In the genomic region with DNA sequence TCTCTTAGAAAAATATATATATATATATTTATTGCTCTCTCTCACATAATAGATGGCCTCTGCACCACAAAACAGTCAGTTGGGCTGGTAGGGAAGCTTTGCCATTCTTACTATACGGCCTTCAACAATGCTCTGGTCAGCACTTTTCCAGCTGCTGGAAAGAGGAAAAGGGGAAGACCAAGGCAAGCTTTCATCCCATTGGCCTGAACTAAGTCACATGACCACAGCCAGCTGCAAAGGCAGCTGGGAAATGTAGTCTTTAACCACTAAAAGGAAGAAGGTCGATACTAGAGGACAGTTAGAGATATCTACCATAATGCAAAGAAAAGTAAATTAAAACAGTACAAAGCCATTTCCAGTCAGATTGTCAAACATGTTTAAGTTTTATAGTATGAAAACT, we compare ENCODE assay signal across 8 cellular contexts. TPM values are rescaled to one million over a fixed set of nuclear protein-coding genes. Genes with fewer than 3 reads are reported as not detected.
DNase-seq lines count a peak whose midpoint lies in the region; ATAC-seq, FAIRE-seq and TF ChIP-seq lines count a peak whose summit lies in the region.

No MANE protein-coding gene starts in this region.

- ATAC-seq in activated CD8-positive, alpha-beta T cell treated with anti-CD3 and anti-CD28 coated beads for 36 hours = peak; percentile 58
- no peak for ATAC-seq in activated CD8-positive, alpha-beta T cell treated with anti-CD3 and anti-CD28 coated beads, Interleukin-2, amount 10 ng/mL, durations not matched to agents 7 days and 5 days
- peak; percentile 40 for ATAC-seq in naive thymus-derived CD4-positive, alpha-beta T cell

- peak; percentile 9 for DNase-seq in activated CD8-positive, alpha-beta T cell treated with anti-CD3 and anti-CD28 coated beads for 36 hours
- DNase-seq in activated CD8-positive, alpha-beta T cell treated with anti-CD3 and anti-CD28 coated beads, Interleukin-2, amount 10 ng/mL, durations not matched to agents 7 days and 5 days = no peak
- DNase-seq in NOMO-1 (lab: John Stamatoyannopoulos, UW; ENCODE audit: unreplicated experiment in 2 of 2) (peak; percentile 51 to 61), H1 (ENCODE audit: low read depth in 1 of 2, low spot score in 2 of 2) (no peak)
- no peak for DNase-seq in naive thymus-derived CD4-positive, alpha-beta T cell
- no peak for DNase-seq in activated T-helper 2 cell treated with anti-CD3 and anti-CD28 coated beads, Interferon-gamma antibody, Interleukin-2, Interleukin-4, amounts not matched to agents 10 μg/mL and 5 μg/mL and 100 μg/mL, durations not matched to agents 14 hours and 24 hours and 36 hours (ENCODE audit: low spot score)
- DNase-seq in activated naive CD8-positive, alpha-beta T cell treated with anti-CD3 and anti-CD28 coated beads for 36 hours = no peak
- no peak for DNase-seq in CD8-positive, alpha-beta memory T cell

- H4K5ac ChIP-seq in H1 (ENCODE audit: insufficient read length, low read depth, low read length) = no peak overlapping the region

- no peak overlapping the region for H3K27ac ChIP-seq in H1 (ENCODE audit: low read depth, low read length)
- no peak overlapping the region for H3K27ac ChIP-seq in naive thymus-derived CD4-positive, alpha-beta T cell (ENCODE audit: low read depth, low read length)
- H3K27ac ChIP-seq in CD8-positive, alpha-beta memory T cell (ENCODE audit: low read depth, low read length) = no peak overlapping the region

- no peak overlapping the region for H3K14ac ChIP-seq in H1 (ENCODE audit: insufficient read length)

- H3K23me2 ChIP-seq in H1 (ENCODE audit: low read depth, low read length) = no peaks in the 10 kb centered on the region

- H2BK15ac ChIP-seq in H1 (ENCODE audit: low read length) = no peak overlapping the region

- H3K4ac ChIP-seq in H1 (replicated peaks; ENCODE audit: insufficient read length, low read depth, low read length) = no peak overlapping the region

- H3K79me2 ChIP-seq in H1 (ENCODE audit: control insufficient read depth in 1 of 2, insufficient read depth in 2 of 2, low read length in 2 of 2) = no peaks in the 10 kb centered on the region

- H3K56ac ChIP-seq in H1 (replicated peaks; ENCODE audit: insufficient read length, low read depth, low read length) = no peak overlapping the region

- H3K4me2 ChIP-seq in H1 (ENCODE audit: insufficient read depth in 1 of 2, low read depth in 2 of 2, low read length in 2 of 2) = no peak overlapping the region

- no peaks in the 10 kb centered on the region for H3K4me1 ChIP-seq in H1 (replicated peaks in 1 of 4; ENCODE audit: control insufficient read depth in 3 of 4, insufficient read depth in 4 of 4, low read length in 3 of 4)
- H3K4me1 ChIP-seq in naive thymus-derived CD4-positive, alpha-beta T cell (ENCODE audit: control insufficient read depth in 2 of 2, insufficient read depth in 2 of 2, low read length in 2 of 2) = no peaks in the 10 kb centered on the region
- H3K4me1 ChIP-seq in CD8-positive, alpha-beta memory T cell (ENCODE audit: insufficient read depth, low read length) = no peaks in the 10 kb centered on the region

- H4K91ac ChIP-seq in H1 (replicated peaks; ENCODE audit: insufficient read length, low read length) = no peak overlapping the region

- H3K9me3 ChIP-seq in H1 (ENCODE audit: insufficient read depth in 2 of 2, low read depth in 1 of 2, low read length in 1 of 2) = 0 out of 4 replicates have a peak, but pooled peaks cover 0 to 3% of the 10 kb centered on the region in 2 experiments
- H3K9me3 ChIP-seq in naive thymus-derived CD4-positive, alpha-beta T cell (ENCODE audit: control insufficient read depth in 2 of 3, low read length in 3 of 3) = no peaks in the 10 kb centered on the region
- no peaks in the 10 kb centered on the region for H3K9me3 ChIP-seq in CD8-positive, alpha-beta memory T cell (ENCODE audit: low read length)

- no peaks in the 10 kb centered on the region for H3K36me3 Mint-ChIP-seq in activated CD8-positive, alpha-beta T cell treated with anti-CD3 and anti-CD28 coated beads for 36 hours (ENCODE audit: low read depth)
- H3K36me3 Mint-ChIP-seq in activated CD8-positive, alpha-beta T cell treated with anti-CD3 and anti-CD28 coated beads, Interleukin-2, amount 10 ng/mL, durations not matched to agents 7 days and 5 days (ENCODE audit: low read depth) = no peaks in the 10 kb centered on the region
- no peaks in the 10 kb centered on the region for H3K36me3 Mint-ChIP-seq in naive thymus-derived CD4-positive, alpha-beta T cell
- H3K36me3 Mint-ChIP-seq in activated T-helper 2 cell treated with anti-CD3 and anti-CD28 coated beads, Interferon-gamma antibody, Interleukin-2, Interleukin-4, amounts not matched to agents 10 μg/mL and 5 μg/mL and 100 μg/mL, durations not matched to agents 14 hours and 24 hours and 36 hours (ENCODE audit: low read depth) = no peaks in the 10 kb centered on the region
- H3K36me3 Mint-ChIP-seq in activated naive CD8-positive, alpha-beta T cell treated with anti-CD3 and anti-CD28 coated beads for 36 hours = no peaks in the 10 kb centered on the region
- H3K36me3 Mint-ChIP-seq in CD8-positive, alpha-beta memory T cell = no peaks in the 10 kb centered on the region

- no peak overlapping the region for H3K9ac ChIP-seq in H1 (replicated peaks in 1 of 4; ENCODE audit: extremely low read depth in 1 of 4, low read depth in 3 of 4, low read length in 3 of 4)

- no peak for TF ChIP-seq POLR2A in H1 (IDR thresholded peaks at IDR 0.05; ENCODE audit: control extremely low read depth in 1 of 2, low read depth in 2 of 2, low read length in 2 of 2)

- no peak overlapping the region for H3K18ac ChIP-seq in H1 (ENCODE audit: extremely low read depth, low read length)

- H3K79me1 ChIP-seq in H1 (ENCODE audit: low read depth, low read length) = no peaks in the 10 kb centered on the region

- no peaks in the 10 kb centered on the region for H3K4me1 Mint-ChIP-seq in activated CD8-positive, alpha-beta T cell treated with anti-CD3 and anti-CD28 coated beads for 36 hours (ENCODE audit: low read depth)
- H3K4me1 Mint-ChIP-seq in activated CD8-positive, alpha-beta T cell treated with anti-CD3 and anti-CD28 coated beads, Interleukin-2, amount 10 ng/mL, durations not matched to agents 7 days and 5 days (ENCODE audit: low read depth) = no peaks in the 10 kb centered on the region
- no peaks in the 10 kb centered on the region for H3K4me1 Mint-ChIP-seq in naive thymus-derived CD4-positive, alpha-beta T cell
- no peaks in the 10 kb centered on the region for H3K4me1 Mint-ChIP-seq in activated T-helper 2 cell treated with anti-CD3 and anti-CD28 coated beads, Interferon-gamma antibody, Interleukin-2, Interleukin-4, amounts not matched to agents 10 μg/mL and 5 μg/mL and 100 μg/mL, durations not matched to agents 14 hours and 24 hours and 36 hours (ENCODE audit: low read depth)
- no peaks in the 10 kb centered on the region for H3K4me1 Mint-ChIP-seq in activated naive CD8-positive, alpha-beta T cell treated with anti-CD3 and anti-CD28 coated beads for 36 hours
- peaks cover 0 to 3% (median 3%) of the 10 kb centered on the region in 3 donors for H3K4me1 Mint-ChIP-seq in CD8-positive, alpha-beta memory T cell

- H3K4me3 Mint-ChIP-seq in activated CD8-positive, alpha-beta T cell treated with anti-CD3 and anti-CD28 coated beads for 36 hours = no peak overlapping the region
- H3K4me3 Mint-ChIP-seq in activated CD8-positive, alpha-beta T cell treated with anti-CD3 and anti-CD28 coated beads, Interleukin-2, amount 10 ng/mL, durations not matched to agents 7 days and 5 days = no peak overlapping the region
- H3K4me3 Mint-ChIP-seq in naive thymus-derived CD4-positive, alpha-beta T cell = no peak overlapping the region
- H3K4me3 Mint-ChIP-seq in activated T-helper 2 cell treated with anti-CD3 and anti-CD28 coated beads, Interferon-gamma antibody, Interleukin-2, Interleukin-4, amounts not matched to agents 10 μg/mL and 5 μg/mL and 100 μg/mL, durations not matched to agents 14 hours and 24 hours and 36 hours (ENCODE audit: low read depth) = no peak overlapping the region
- H3K4me3 Mint-ChIP-seq in activated naive CD8-positive, alpha-beta T cell treated with anti-CD3 and anti-CD28 coated beads for 36 hours = no peak overlapping the region
- no peak overlapping the region for H3K4me3 Mint-ChIP-seq in CD8-positive, alpha-beta memory T cell

- no peak overlapping the region for H2AK5ac ChIP-seq in H1 (ENCODE audit: low read depth, low read length)

- POLR2A ChIA-PET in activated CD8-positive, alpha-beta T cell treated with anti-CD3 and anti-CD28 coated beads for 36 hours (lab: Charles Lee) = no interaction called here
- POLR2A ChIA-PET in activated CD8-positive, alpha-beta T cell treated with anti-CD3 and anti-CD28 coated beads, Interleukin-2, amount 10 ng/mL, durations not matched to agents 7 days and 5 days (lab: Charles Lee) = no interaction called here
- POLR2A ChIA-PET in H1 (lab: Charles Lee; ENCODE audit: partially characterized antibody) = interaction anchor here (0.9 kb wide), 1 partner anchor 58 kb away, joined by 4 read pairs; the partner anchor contains the start of gene MACROH2A2
- POLR2A ChIA-PET in naive thymus-derived CD4-positive, alpha-beta T cell (lab: Charles Lee) = no interaction called here
- POLR2A ChIA-PET in CD8-positive, alpha-beta memory T cell (lab: Charles Lee) = no interaction called here

- H3K36me3 ChIP-seq in H1 (ENCODE audit: control insufficient read depth in 2 of 4, insufficient read depth in 4 of 4, low read length in 3 of 4) = no peaks in the 10 kb centered on the region
- no peaks in the 10 kb centered on the region for H3K36me3 ChIP-seq in naive thymus-derived CD4-positive, alpha-beta T cell (ENCODE audit: control insufficient read depth in 2 of 3, insufficient read depth in 3 of 3, low read length in 3 of 3)
- H3K36me3 ChIP-seq in CD8-positive, alpha-beta memory T cell (ENCODE audit: insufficient read depth, low read length) = no peaks in the 10 kb centered on the region

- TF ChIP-seq EP300 in H1 (IDR thresholded peaks at IDR 0.05; ENCODE audit: borderline replicate concordance in 1 of 2, low read depth in 2 of 2, low read length in 2 of 2) = no peak

- H3K9me3 Mint-ChIP-seq in activated CD8-positive, alpha-beta T cell treated with anti-CD3 and anti-CD28 coated beads for 36 hours = no peaks in the 10 kb centered on the region
- H3K9me3 Mint-ChIP-seq in activated CD8-positive, alpha-beta T cell treated with anti-CD3 and anti-CD28 coated beads, Interleukin-2, amount 10 ng/mL, durations not matched to agents 7 days and 5 days (ENCODE audit: insufficient read depth) = no peaks in the 10 kb centered on the region
- H3K9me3 Mint-ChIP-seq in naive thymus-derived CD4-positive, alpha-beta T cell = peaks cover 0 to 3% (median 0%) of the 10 kb centered on the region in 11 donors
- H3K9me3 Mint-ChIP-seq in activated T-helper 2 cell treated with anti-CD3 and anti-CD28 coated beads, Interferon-gamma antibody, Interleukin-2, Interleukin-4, amounts not matched to agents 10 μg/mL and 5 μg/mL and 100 μg/mL, durations not matched to agents 14 hours and 24 hours and 36 hours = no peaks in the 10 kb centered on the region
- H3K9me3 Mint-ChIP-seq in activated naive CD8-positive, alpha-beta T cell treated with anti-CD3 and anti-CD28 coated beads for 36 hours = peaks cover 2% of the 10 kb centered on the region
- H3K9me3 Mint-ChIP-seq in CD8-positive, alpha-beta memory T cell = no peaks in the 10 kb centered on the region

- intact Hi-C loops in activated CD8-positive, alpha-beta T cell treated with anti-CD3 and anti-CD28 coated beads for 36 hours (cut with micrococcal nuclease) = no loop called here
- intact Hi-C loops in naive thymus-derived CD4-positive, alpha-beta T cell (cut with micrococcal nuclease) = no loop called here
- intact Hi-C loops in activated T-helper 2 cell treated with anti-CD3 and anti-CD28 coated beads, Interferon-gamma antibody, Interleukin-2, Interleukin-4, amounts not matched to agents 10 μg/mL and 5 μg/mL and 100 μg/mL, durations not matched to agents 14 hours and 24 hours and 36 hours (cut with micrococcal nuclease) = no loop called here

- H2BK12ac ChIP-seq in H1 (ENCODE audit: low read depth, low read length) = no peak overlapping the region

- H2AFZ ChIP-seq in H1 (ENCODE audit: low read length) = no peak overlapping the region

- TF ChIP-seq CTCF in activated CD8-positive, alpha-beta T cell treated with anti-CD3 and anti-CD28 coated beads for 36 hours (IDR thresholded peaks at IDR 0.05) = no peak
- no peak for TF ChIP-seq CTCF in H1 (IDR thresholded peaks at IDR 0.05; ENCODE audit: control extremely low read depth in 1 of 3, insufficient read depth in 1 of 3, low read depth in 1 of 3, low read length in 3 of 3)

- H2BK120ac ChIP-seq in H1 (replicated peaks; ENCODE audit: low read depth, low read length) = no peak overlapping the region

- no peak overlapping the region for H2BK20ac ChIP-seq in H1 (ENCODE audit: low read length)

- no peak overlapping the region for H2BK5ac ChIP-seq in H1 (ENCODE audit: low read depth, low read length)

- TF ChIP-seq RAD21 in H1 (IDR thresholded peaks at IDR 0.05 in 1 of 2, conservative IDR thresholded peaks at IDR 0.05 in 1 of 2; ENCODE audit: low read depth in 2 of 2, low read length in 2 of 2) = no peak

- no peak overlapping the region for H3K4me3 ChIP-seq in H1 (ENCODE audit: extremely low read depth in 1 of 4, insufficient read depth in 2 of 4, low read depth in 3 of 4, low read length in 4 of 4)
- H3K4me3 ChIP-seq in naive thymus-derived CD4-positive, alpha-beta T cell (ENCODE audit: low read length) = no peak overlapping the region
- no peak overlapping the region for H3K4me3 ChIP-seq in CD8-positive, alpha-beta memory T cell (ENCODE audit: low read length)

- H4K20me1 ChIP-seq in H1 (replicated peaks in 1 of 2; ENCODE audit: control insufficient read depth in 1 of 2, insufficient read depth in 2 of 2, low read length in 2 of 2) = no peaks in the 10 kb centered on the region

- FAIRE-seq in H1 (lab: Jason Lieb, UNC) = peak; percentile 94

- CTCF ChIA-PET in activated CD8-positive, alpha-beta T cell treated with anti-CD3 and anti-CD28 coated beads for 36 hours (lab: Charles Lee) = interaction anchor here (1.1 kb wide), 2 partner anchors 20 to 152 kb away, joined by 3 read pairs; partner anchors contain the start of gene TYSND1
- CTCF ChIA-PET in activated CD8-positive, alpha-beta T cell treated with anti-CD3 and anti-CD28 coated beads, Interleukin-2, amount 10 ng/mL, durations not matched to agents 7 days and 5 days (lab: Charles Lee) = interaction anchor here (0.7 to 1.0 kb wide), 2 partner anchors 36 to 122 kb away, joined by 3 to 4 read pairs; no protein-coding TSS in a partner anchor
- CTCF ChIA-PET in H1 (lab: Charles Lee; ENCODE audit: partially characterized antibody) = interaction anchor here (1.1 kb wide), 1 partner anchor 152 kb away, joined by 3 read pairs; the partner anchor contains the start of gene TYSND1
- CTCF ChIA-PET in naive thymus-derived CD4-positive, alpha-beta T cell (lab: Charles Lee) = interaction anchor here (0.6 kb wide), 1 partner anchor 951 kb away, joined by 3 read pairs; no protein-coding TSS in a partner anchor
- CTCF ChIA-PET in CD8-positive, alpha-beta memory T cell (lab: Charles Lee) = no interaction called here

- 78% methylated on average over 2 of the region's 2 CpGs; no CpG with 5 or more reads in 1 of the 2 experiments for WGBS in H1 (ENCODE audit: extremely low coverage in 1 of 2, insufficient coverage in 1 of 2, insufficient read length in 1 of 2, insufficient replicate concordance in 2 of 2, low coverage in 1 of 2, low lambda C conversion rate in 2 of 2, missing lambda C conversion rate in 1 of 2), 2 experiments

- H3K23ac ChIP-seq in H1 (ENCODE audit: insufficient read length) = no peak overlapping the region

- H3K27me3 Mint-ChIP-seq in activated CD8-positive, alpha-beta T cell treated with anti-CD3 and anti-CD28 coated beads for 36 hours = peaks cover 3% of the 10 kb centered on the region
- H3K27me3 Mint-ChIP-seq in activated CD8-positive, alpha-beta T cell treated with anti-CD3 and anti-CD28 coated beads, Interleukin-2, amount 10 ng/mL, durations not matched to agents 7 days and 5 days (ENCODE audit: low read depth) = peaks cover 20% of the 10 kb centered on the region
- peaks cover 5 to 22% (median 13%) of the 10 kb centered on the region in 5 donors for H3K27me3 Mint-ChIP-seq in naive thymus-derived CD4-positive, alpha-beta T cell
- peaks cover 24% of the 10 kb centered on the region for H3K27me3 Mint-ChIP-seq in activated T-helper 2 cell treated with anti-CD3 and anti-CD28 coated beads, Interferon-gamma antibody, Interleukin-2, Interleukin-4, amounts not matched to agents 10 μg/mL and 5 μg/mL and 100 μg/mL, durations not matched to agents 14 hours and 24 hours and 36 hours (ENCODE audit: low read depth)
- peaks cover 14% of the 10 kb centered on the region for H3K27me3 Mint-ChIP-seq in activated naive CD8-positive, alpha-beta T cell treated with anti-CD3 and anti-CD28 coated beads for 36 hours
- H3K27me3 Mint-ChIP-seq in CD8-positive, alpha-beta memory T cell = peaks cover 6 to 19% of the 10 kb centered on the region in 2 donors

- H4K8ac ChIP-seq in H1 (ENCODE audit: extremely low read depth, insufficient read depth, low read length) = no peak overlapping the region

- H3K27ac Mint-ChIP-seq in activated CD8-positive, alpha-beta T cell treated with anti-CD3 and anti-CD28 coated beads for 36 hours = no peak overlapping the region
- no peak overlapping the region for H3K27ac Mint-ChIP-seq in activated CD8-positive, alpha-beta T cell treated with anti-CD3 and anti-CD28 coated beads, Interleukin-2, amount 10 ng/mL, durations not matched to agents 7 days and 5 days
- no peak overlapping the region for H3K27ac Mint-ChIP-seq in naive thymus-derived CD4-positive, alpha-beta T cell
- no peak overlapping the region for H3K27ac Mint-ChIP-seq in activated T-helper 2 cell treated with anti-CD3 and anti-CD28 coated beads, Interferon-gamma antibody, Interleukin-2, Interleukin-4, amounts not matched to agents 10 μg/mL and 5 μg/mL and 100 μg/mL, durations not matched to agents 14 hours and 24 hours and 36 hours
- H3K27ac Mint-ChIP-seq in activated naive CD8-positive, alpha-beta T cell treated with anti-CD3 and anti-CD28 coated beads for 36 hours = no peak overlapping the region
- no peak overlapping the region for H3K27ac Mint-ChIP-seq in CD8-positive, alpha-beta memory T cell

- H3K27me3 ChIP-seq in H1 (replicated peaks in 1 of 4; ENCODE audit: control insufficient read depth in 3 of 4, extremely low read depth in 1 of 4, insufficient read depth in 3 of 4, low read length in 3 of 4) = peaks cover 0 to 1% (median 0%) of the 10 kb centered on the region in 4 experiments; a peak in 1 of 7 replicates
- H3K27me3 ChIP-seq in naive thymus-derived CD4-positive, alpha-beta T cell (ENCODE audit: control insufficient read depth in 2 of 2, insufficient read depth in 2 of 2, low read length in 2 of 2) = no peaks in the 10 kb centered on the region
- H3K27me3 ChIP-seq in CD8-positive, alpha-beta memory T cell (ENCODE audit: insufficient read depth, low read length, poor library complexity, severe bottlenecking) = no peaks in the 10 kb centered on the region

RNA-seq across cellular contexts. Expression of gene MACROH2A2, which starts 58.4 kb away (rescaled TPM):
- 1 to 10 TPM; 3.6 to 3.9 TPM for total RNA-seq in activated CD8-positive, alpha-beta T cell treated with anti-CD3 and anti-CD28 coated beads for 36 hours
- total RNA-seq in activated CD8-positive, alpha-beta T cell treated with anti-CD3 and anti-CD28 coated beads, Interleukin-2, amount 10 ng/mL, durations not matched to agents 7 days and 5 days = 1 to 10 TPM; 6.2 to 7.4 TPM
- 7.8 and 7.9 TPM in 2 replicates for total RNA-seq in H1 (2021; fragmentation: NEBNext Ultra II Directional; extraction: Animal tissue kit (Norgen Biotek cat#: 25700))
- polyA plus RNA-seq in H1 (2011; rRNA removed) = 9.3 and 12.4 TPM in 2 replicates
- polyA plus RNA-seq in H1 (2011; cell fraction: cytosol; rRNA removed) = 13.6 TPM
- 11.5 TPM for polyA plus RNA-seq in H1 (2011; cell fraction: nucleus; rRNA removed)
- polyA plus RNA-seq in H1 (2012, experiment 1 of 2) = 14.4 to 23.3 TPM (median 20.2 TPM) in 4 replicates
- polyA plus RNA-seq in H1 (2012, experiment 2 of 2) = 16.6 TPM
- polyA plus RNA-seq in H1 (2013, experiment 1 of 2) = 8.2 TPM
- polyA plus RNA-seq in H1 (2013, experiment 2 of 2) = 9.1 TPM
- 4.5 and 6.0 TPM in 2 replicates for polyA minus RNA-seq in H1 (2011; rRNA and poly(A)+ RNA removed)
- polyA minus RNA-seq in H1 (2011; cell fraction: cytosol; rRNA and poly(A)+ RNA removed) = 8.1 TPM
- polyA minus RNA-seq in H1 (2011; cell fraction: nucleus; rRNA and poly(A)+ RNA removed) = 4.3 TPM
- 1 to 10 TPM; 3.1 to 6.0 (median 4.2) TPM for total RNA-seq in naive thymus-derived CD4-positive, alpha-beta T cell
- 1 to 10 TPM; 3.8 to 4.6 TPM for polyA plus RNA-seq in naive thymus-derived CD4-positive, alpha-beta T cell
- total RNA-seq in activated T-helper 2 cell treated with anti-CD3 and anti-CD28 coated beads, Interferon-gamma antibody, Interleukin-2, Interleukin-4, amounts not matched to agents 10 μg/mL and 5 μg/mL and 100 μg/mL, durations not matched to agents 14 hours and 24 hours and 36 hours = 6.1 and 7.1 TPM in 2 replicates
- 1 to 10 TPM; 3.9 to 4.8 TPM for total RNA-seq in activated naive CD8-positive, alpha-beta T cell treated with anti-CD3 and anti-CD28 coated beads for 36 hours
- total RNA-seq in CD8-positive, alpha-beta memory T cell = 1 to 10 TPM; 2.9 to 3.4 TPM
- polyA plus RNA-seq in CD8-positive, alpha-beta memory T cell = 4.3 TPM

Comparison
In these comparisons a context has a peak if more than half of its experiments do, and no peak if none do; other contexts are left out.
1. DNase-seq: peak in activated CD8-positive, alpha-beta T cell treated with anti-CD3 and anti-CD28 coated beads for 36 hours (single experiment) and NOMO-1 (2 of 2); none in activated CD8-positive, alpha-beta T cell treated with anti-CD3 and anti-CD28 coated beads, Interleukin-2, amount 10 ng/mL, durations not matched to agents 7 days and 5 days (single experiment), H1 (0 of 2), naive thymus-derived CD4-positive, alpha-beta T cell (0 of 9), activated T-helper 2 cell treated with anti-CD3 and anti-CD28 coated beads, Interferon-gamma antibody, Interleukin-2, Interleukin-4, amounts not matched to agents 10 μg/mL and 5 μg/mL and 100 μg/mL, durations not matched to agents 14 hours and 24 hours and 36 hours (single experiment), activated naive CD8-positive, alpha-beta T cell treated with anti-CD3 and anti-CD28 coated beads for 36 hours (single experiment) and CD8-positive, alpha-beta memory T cell (0 of 5).